1 cellular context compared by ENCODE assay signal in genomic region chr7:73602721-73603651, GRCh38.
A peak's percentile ranks its signal among the peaks of the same experiment; 100 is the strongest.
TF ChIP-seq lines count a peak whose summit lies in the region.

No MANE protein-coding gene starts in this region.

TF ChIP-seq in H1, 55 proteins besides CTCF, POLR2A, EP300 and RAD21:
- TF ChIP-seq GTF2F1 (IDR thresholded peaks at IDR 0.05; ENCODE audit: borderline replicate concordance, low read depth, low read length) (no peak), SP2 (IDR thresholded peaks at IDR 0.05; ENCODE audit: low read length) (peak; percentile 10; the same call in 1 of the 2 replicates), FOSL1 (IDR thresholded peaks at IDR 0.05; ENCODE audit: insufficient read depth, low read depth, low read length) (no peak), SP1 (IDR thresholded peaks at IDR 0.05; ENCODE audit: low read depth, low read length) (peak; percentile 67), TAF1 (IDR thresholded peaks at IDR 0.05; ENCODE audit: low read depth, low read length) (no peak), CEBPB (IDR thresholded peaks at IDR 0.05; ENCODE audit: low read depth, low read length) (no peak), CBX8 (IDR thresholded peaks at IDR 0.05; ENCODE audit: borderline replicate concordance, low read depth, low read length) (no peak), HDAC2 (IDR thresholded peaks at IDR 0.05; ENCODE audit: borderline replicate concordance in 1 of 2, low read depth in 2 of 2, low read length in 2 of 2) (no peak), RXRA (IDR thresholded peaks at IDR 0.05; ENCODE audit: insufficient read depth, low read depth, low read length) (no peak), CHD2 (IDR thresholded peaks at IDR 0.05; ENCODE audit: low read length) (no peak), TBP (IDR thresholded peaks at IDR 0.05; ENCODE audit: low read depth, low read length) (no peak), EGR1 (IDR thresholded peaks at IDR 0.05; ENCODE audit: borderline replicate concordance, low read depth, low read length) (no peak), CREB1 (IDR thresholded peaks at IDR 0.05) (no peak)
- TF ChIP-seq, protein P1, sequence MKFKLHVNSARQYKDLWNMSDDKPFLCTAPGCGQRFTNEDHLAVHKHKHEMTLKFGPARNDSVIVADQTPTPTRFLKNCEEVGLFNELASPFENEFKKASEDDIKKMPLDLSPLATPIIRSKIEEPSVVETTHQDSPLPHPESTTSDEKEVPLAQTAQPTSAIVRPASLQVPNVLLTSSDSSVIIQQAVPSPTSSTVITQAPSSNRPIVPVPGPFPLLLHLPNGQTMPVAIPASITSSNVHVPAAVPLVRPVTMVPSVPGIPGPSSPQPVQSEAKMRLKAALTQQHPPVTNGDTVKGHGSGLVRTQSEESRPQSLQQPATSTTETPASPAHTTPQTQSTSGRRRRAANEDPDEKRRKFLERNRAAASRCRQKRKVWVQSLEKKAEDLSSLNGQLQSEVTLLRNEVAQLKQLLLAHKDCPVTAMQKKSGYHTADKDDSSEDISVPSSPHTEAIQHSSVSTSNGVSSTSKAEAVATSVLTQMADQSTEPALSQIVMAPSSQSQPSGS (IDR thresholded peaks at IDR 0.05; ENCODE audit: low read length): no peak
